8 cellular contexts compared by ENCODE assay signal in genomic region chr20:371755-372542, GRCh38. TPM values are rescaled to one million over a fixed set of nuclear protein-coding genes. Genes with fewer than 3 reads are reported as not detected.
DNase-seq lines count a peak whose midpoint lies in the region; ATAC-seq and TF ChIP-seq lines count a peak whose summit lies in the region.

No MANE protein-coding gene starts in this region.

- peaks cover 10% of the 10 kb centered on the region for H3K4me1 Mint-ChIP-seq in stimulated activated memory B cell treated with anti-CD40 and anti-IgM and Interleukin-4, amounts not matched to agents 10 μg/mL and 1 μg/mL and 100 μg/mL, for 72 hours

- no peak overlapping the region for H3K27ac Mint-ChIP-seq in stimulated activated memory B cell treated with anti-CD40 and anti-IgM and Interleukin-4, amounts not matched to agents 10 μg/mL and 1 μg/mL and 100 μg/mL, for 72 hours

- TF ChIP-seq CTCF in Panc1 (IDR thresholded peaks at IDR 0.05) (no peak), fibroblast of mammary gland (conservative IDR thresholded peaks at IDR 0.05; ENCODE audit: control insufficient read depth, insufficient read depth, low read depth, low read length) (no peak)

- DNase-seq in SIG-M5 treated with dmso at 0.1 percent for 504 hours (lab: John Stamatoyannopoulos, UW; ENCODE audit: unreplicated experiment) (peak; percentile 86), SIG-M5 (lab: John Stamatoyannopoulos, UW) (no peak), Panc1 (ENCODE audit: low read depth, low spot score) (no peak), fibroblast of mammary gland (ENCODE audit: low read depth) (peak; percentile 79), renal cortical epithelial cell (ENCODE audit: low read depth) (peak; percentile 91), NCI-H446 treated with DMSO at 0.1 percent for 48 hours (lab: John Stamatoyannopoulos, UW) (no peak)

- no peaks in the 10 kb centered on the region for H3K9me3 Mint-ChIP-seq in stimulated activated memory B cell treated with anti-CD40 and anti-IgM and Interleukin-4, amounts not matched to agents 10 μg/mL and 1 μg/mL and 100 μg/mL, for 72 hours

- BruUV-seq in Panc1 (replicated peaks; lab: Mats Ljungman, UMichigan), result no TSS peak

- no peaks in the 10 kb centered on the region for H3K36me3 Mint-ChIP-seq in stimulated activated memory B cell treated with anti-CD40 and anti-IgM and Interleukin-4, amounts not matched to agents 10 μg/mL and 1 μg/mL and 100 μg/mL, for 72 hours

- ATAC-seq in Panc1 (no peak), HG02763 (IDR thresholded peaks at IDR 0.05; ENCODE audit: unreplicated experiment) (no peak)
- ATAC-seq in stimulated activated memory B cell treated with anti-CD40 and anti-IgM and Interleukin-4, amounts not matched to agents 10 μg/mL and 1 μg/mL and 100 μg/mL, for 72 hours, result no peak

- peaks cover 18% of the 10 kb centered on the region for H3K27me3 Mint-ChIP-seq in stimulated activated memory B cell treated with anti-CD40 and anti-IgM and Interleukin-4, amounts not matched to agents 10 μg/mL and 1 μg/mL and 100 μg/mL, for 72 hours

- H3K27ac ChIP-seq in Panc1 (ENCODE audit: low read length), result peak overlapping the region; percentile 70; the same call in 1 of the 2 replicates

- CTCF ChIA-PET in Panc1 (lab: Charles Lee), result interaction anchor here (0.8 kb wide), 2 partner anchors 10 to 60 kb away, joined by 3 to 4 read pairs; no protein-coding TSS in a partner anchor

- no peaks in the 10 kb centered on the region for H3K27me3 ChIP-seq in Panc1 (ENCODE audit: control insufficient read depth, insufficient read depth, low read length)

- H3K9me3 ChIP-seq in Panc1 (ENCODE audit: control insufficient read depth, insufficient read depth, low read depth, low read length), result no peaks in the 10 kb centered on the region

- in situ Hi-C loops in Panc1 (cut with HindIII; ENCODE audit: low pct_unique_long_range_greater_than_20kb, low sequenced_read_pairs), result no loop called here

- POLR2A ChIA-PET in Panc1 (lab: Charles Lee), result interaction anchor here (0.6 kb wide), 1 partner anchor 16 kb away, joined by 9 read pairs; no protein-coding TSS in a partner anchor

- no peak overlapping the region for H3K4me3 Mint-ChIP-seq in stimulated activated memory B cell treated with anti-CD40 and anti-IgM and Interleukin-4, amounts not matched to agents 10 μg/mL and 1 μg/mL and 100 μg/mL, for 72 hours

- no peaks in the 10 kb centered on the region for H3K36me3 ChIP-seq in Panc1 (ENCODE audit: control insufficient read depth, insufficient read depth, low read length)

- H3K4me1 ChIP-seq in Panc1 (ENCODE audit: control insufficient read depth, insufficient read depth, low read length), result peaks cover 6% of the 10 kb centered on the region; the same call in 1 of the 2 replicates

- intact Hi-C loops in Panc1 (cut with micrococcal nuclease; ENCODE audit: unreplicated experiment), result no loop called here

- H3K4me3 ChIP-seq in Panc1 (ENCODE audit: low read depth in 2 of 2, low read length in 2 of 2) (no peak overlapping the region), fibroblast of mammary gland (ENCODE audit: control insufficient read depth, low read depth, low read length) (no peak overlapping the region)

RNA-seq across cellular contexts. Expression of gene TRIB3, which starts 8.6 kb away (rescaled TPM):
- 35.6 TPM for total RNA-seq in Panc1 (2021; ENCODE audit: unreplicated experiment)
- 41.6 TPM for polyA plus RNA-seq in Panc1 (2012; ENCODE audit: insufficient read length)
- 22.0 and 114 TPM in 2 replicates for total RNA-seq in renal cortical epithelial cell

RNA-seq across cellular contexts. Expression of gene NRSN2, which starts 25.0 kb away (rescaled TPM):
- 44.9 TPM for total RNA-seq in Panc1 (2021; ENCODE audit: unreplicated experiment)
- 74.8 TPM for polyA plus RNA-seq in Panc1 (2012; ENCODE audit: insufficient read length)
- total RNA-seq in renal cortical epithelial cell, result 23.8 and 77.9 TPM in 2 replicates

RNA-seq across cellular contexts. Expression of gene RBCK1, which starts 36.1 kb away (rescaled TPM):
- 97.1 TPM for total RNA-seq in Panc1 (2021; ENCODE audit: unreplicated experiment)
- 109 TPM for polyA plus RNA-seq in Panc1 (2012; ENCODE audit: insufficient read length)
- 114 and 166 TPM in 2 replicates for total RNA-seq in renal cortical epithelial cell

RNA-seq across cellular contexts. Expression of gene SOX12, which starts 46.6 kb away (rescaled TPM):
- total RNA-seq in Panc1 (2021; ENCODE audit: unreplicated experiment) (48.6 TPM), renal cortical epithelial cell (2.6 and 12.7 TPM in 2 replicates)
- polyA plus RNA-seq in Panc1 (2012; ENCODE audit: insufficient read length), result 52.3 TPM

Comparison
In these comparisons a context has a peak if more than half of its experiments do, and no peak if none do; other contexts are left out.
1. DNase-seq: peak in SIG-M5 treated with dmso at 0.1 percent for 504 hours (single experiment), fibroblast of mammary gland (single experiment) and renal cortical epithelial cell (single experiment); none in SIG-M5 (single experiment), Panc1 (single experiment) and NCI-H446 treated with DMSO at 0.1 percent for 48 hours (single experiment).